Comparison of ENCODE assay signal across 10 cellular contexts in the genomic region with DNA sequence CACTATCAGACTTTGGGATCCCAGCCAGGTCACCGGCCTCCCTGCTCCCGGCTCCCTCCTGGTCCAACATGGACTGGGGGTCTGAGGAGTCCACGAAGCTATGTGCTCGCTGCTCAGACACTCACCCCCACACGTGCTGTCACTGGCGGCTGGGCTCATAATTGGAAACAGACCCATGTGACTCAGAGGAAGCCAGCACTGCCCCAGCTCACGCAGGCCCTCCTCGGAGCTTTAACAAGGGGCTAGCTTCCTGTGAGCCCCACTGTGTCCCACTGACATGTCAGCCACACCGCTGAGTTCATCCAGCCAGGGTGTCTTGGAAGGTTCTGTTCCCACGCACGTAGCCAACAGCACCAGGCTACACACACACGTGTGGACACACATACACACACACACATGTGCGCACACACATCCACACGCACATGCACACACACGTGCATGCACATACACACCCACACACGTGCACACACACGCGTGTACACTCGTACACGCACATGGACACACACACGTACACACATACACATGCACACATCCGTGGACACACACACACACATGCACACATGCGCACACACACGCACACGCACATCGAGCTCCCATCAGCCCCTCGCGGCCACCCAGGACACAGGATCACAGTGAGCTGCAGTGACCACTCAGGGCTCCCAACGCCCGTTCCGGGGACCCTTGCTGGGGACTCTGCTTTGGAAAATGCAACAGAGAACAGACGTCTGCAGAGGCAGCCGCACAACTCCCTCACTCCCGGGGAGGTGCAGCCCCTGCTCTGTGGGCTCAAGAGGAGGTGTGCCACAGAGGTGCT. TPM values are rescaled to one million over a fixed set of nuclear protein-coding genes. Genes with fewer than 3 reads are reported as not detected.
DNase-seq lines count a peak whose midpoint lies in the region; ATAC-seq, FAIRE-seq and TF ChIP-seq lines count a peak whose summit lies in the region.
"Had no signal": no experiment of that assay in that cellular context is flagged by ENCODE, and none has a peak within 500 bp of the region (broad histone marks: within the 10 kb centered on the region; RNA-seq: fewer than 3 reads in every experiment).

No MANE protein-coding gene starts in this region.

- CTCF ChIA-PET in activated B cell treated with CpG ODN at 0.5 μM for 24 hours (lab: Charles Lee): no interaction called here

- no peaks in the 10 kb centered on the region for H3K4me1 Mint-ChIP-seq in activated B cell treated with CpG ODN at 0.5 μM for 24 hours

- peaks cover 5% of the 10 kb centered on the region for H3K27me3 Mint-ChIP-seq in activated B cell treated with CpG ODN at 0.5 μM for 24 hours

- no peaks in the 10 kb centered on the region for H3K36me3 Mint-ChIP-seq in activated B cell treated with CpG ODN at 0.5 μM for 24 hours (ENCODE audit: low read depth)

- TF ChIP-seq CTCF in activated B cell treated with CpG ODN at 0.5 μM for 24 hours (IDR thresholded peaks at IDR 0.05) (no peak), heart right ventricle (IDR thresholded peaks at IDR 0.05) (no peak), spleen (IDR thresholded peaks at IDR 0.05 in 8 of 11, conservative IDR thresholded peaks at IDR 0.05 in 3 of 11) (no peak)

- H3K27ac ChIP-seq in heart right ventricle (peak overlapping the region in 3 of 10 donors; percentile 22 to 76 (median 28)), spleen (no peak overlapping the region)

- no peaks in the 10 kb centered on the region for H3K9me3 ChIP-seq in heart right ventricle
- H3K9me3 ChIP-seq in spleen: no peaks in the 10 kb centered on the region
- H3K9me3 ChIP-seq: transverse colon had no signal

- no peaks in the 10 kb centered on the region for H3K9me3 Mint-ChIP-seq in activated B cell treated with CpG ODN at 0.5 μM for 24 hours

- intact Hi-C loops in activated B cell treated with CpG ODN at 0.5 μM for 24 hours (cut with micrococcal nuclease) (no loop called here), heart right ventricle (cut with DNase I) (no loop called here), spleen (cut with DNase I; ENCODE audit: low total_unique reads) (no loop called here)

- H3K4me3 ChIP-seq in heart right ventricle (no peak overlapping the region), spleen (no peak overlapping the region)
- H3K4me3 ChIP-seq: transverse colon had no signal

- 62 to 64% methylated on average over 34 of the region's 34 CpGs for WGBS in heart right ventricle, 2 donors
- WGBS in spleen, 5 donors: 74 to 83% (median 79%) methylated on average over 29 to 34 of the region's 34 CpGs

- no peak overlapping the region for H3K4me3 Mint-ChIP-seq in activated B cell treated with CpG ODN at 0.5 μM for 24 hours

- H3K27ac Mint-ChIP-seq in activated B cell treated with CpG ODN at 0.5 μM for 24 hours: no peak overlapping the region

- DNase-seq in GM12891 (ENCODE audit: insufficient read length, low spot score) (peak; percentile 12), activated B cell treated with CpG ODN at 0.5 μM for 24 hours (peak; percentile 1), heart right ventricle (peak in 1 of 2 donors; percentile 36), spleen (peak; percentile 56), GM19240 (ENCODE audit: insufficient read length, low spot score) (no peak), NCI-H1092 (lab: John Stamatoyannopoulos, UW) (no peak), NCI-H1417 treated with DMSO at 0.1 percent for 48 hours (lab: John Stamatoyannopoulos, UW) (no peak)
- DNase-seq: transverse colon had no signal

- H3K27me3 ChIP-seq in heart right ventricle (peaks cover 0 to 8% (median 0%) of the 10 kb centered on the region in 7 donors), spleen (replicated peaks in 1 of 7) (peaks cover 0 to 36% (median 0%) of the 10 kb centered on the region in 7 donors)

- TF ChIP-seq POLR2A in GM12891 (IDR thresholded peaks at IDR 0.05; ENCODE audit: low read depth, low read length) (no peak), spleen (IDR thresholded peaks at IDR 0.05) (no peak)

- H3K36me3 ChIP-seq in heart right ventricle (no peaks in the 10 kb centered on the region), spleen (no peaks in the 10 kb centered on the region)
- H3K36me3 ChIP-seq: transverse colon had no signal

- peaks cover 8 to 28% (median 24%) of the 10 kb centered on the region in 9 donors for H3K4me1 ChIP-seq in heart right ventricle
- H3K4me1 ChIP-seq in spleen: peaks cover 0 to 3% (median 0%) of the 10 kb centered on the region in 6 donors

- no peak for ATAC-seq in activated B cell treated with CpG ODN at 0.5 μM for 24 hours (ENCODE audit: low read depth)
- ATAC-seq in heart right ventricle: peak; percentile 17 to 65 (median 58)
- ATAC-seq in HG03097 (IDR thresholded peaks at IDR 0.05; ENCODE audit: low FRiP score, unreplicated experiment): no peak
- ATAC-seq: left colon had no signal

- peak; percentile 9 for FAIRE-seq in GM12891 (lab: Jason Lieb, UNC)

- POLR2A ChIA-PET in activated B cell treated with CpG ODN at 0.5 μM for 24 hours (lab: Charles Lee): no interaction called here

TF ChIP-seq in GM12891, 5 proteins besides CTCF, POLR2A, EP300 and RAD21:
- TF ChIP-seq POLR2AphosphoS5 (IDR thresholded peaks at IDR 0.05; ENCODE audit: low read depth, low read length) (no peak), SPI1 (IDR thresholded peaks at IDR 0.05; ENCODE audit: low read depth, low read length) (no peak), POU2F2 (IDR thresholded peaks at IDR 0.05; ENCODE audit: low read depth, low read length) (no peak), PAX5 (IDR thresholded peaks at IDR 0.05; ENCODE audit: insufficient read depth, low read length, severe bottlenecking) (no peak), TAF1 (IDR thresholded peaks at IDR 0.05; ENCODE audit: low read depth, low read length) (no peak)

RNA-seq across cellular contexts. Expression of a gene that starts 18.3 kb away (rescaled TPM):
- polyA plus RNA-seq in GM12891 (2012; ENCODE audit: low read depth, missing spikeins): 1.5 TPM
- total RNA-seq in activated B cell treated with CpG ODN at 0.5 μM for 24 hours (0.40 and 1.4 TPM in 2 replicates), heart right ventricle (100 to 1,000 TPM in 8 of 10 donors, 10 to 100 TPM in 2; 76.6 to 370 (median 119) TPM), spleen (100 to 1,000 TPM; 105 to 259 (median 198) TPM)
- polyA plus RNA-seq in heart right ventricle (100 to 1,000 TPM; 301 to 363 TPM), spleen (100 to 1,000 TPM; 101 to 244 (median 110) TPM)

Comparison
In these comparisons a context has a peak if more than half of its experiments do, and no peak if none do; other contexts are left out.
1. DNase-seq: peak in GM12891 (single experiment), activated B cell treated with CpG ODN at 0.5 μM for 24 hours (single experiment) and spleen (single experiment); none in GM19240 (single experiment), NCI-H1092 (single experiment) and NCI-H1417 treated with DMSO at 0.1 percent for 48 hours (single experiment).
2. ATAC-seq: peak in heart right ventricle (8 of 8); none in activated B cell treated with CpG ODN at 0.5 μM for 24 hours (single experiment) and HG03097 (single experiment).
3. RNA of a gene that starts 18.3 kb away (total RNA-seq): 105 to 259 TPM in spleen and 76.6 to 370 TPM in heart right ventricle; 0.40 to 1.4 TPM in activated B cell treated with CpG ODN at 0.5 μM for 24 hours; every median in the first group is over 10 times any median in the second.